14 cellular contexts compared by ENCODE assay signal in genomic region chr2:143955416-143956075, GRCh38.
A peak's percentile ranks its signal among the peaks of the same experiment; 100 is the strongest.
DNase-seq lines count a peak whose midpoint lies in the region; ATAC-seq and TF ChIP-seq lines count a peak whose summit lies in the region.
"Had no signal": no experiment of that assay in that cellular context is flagged by ENCODE, and none has a peak within 500 bp of the region (broad histone marks: within the 10 kb centered on the region; RNA-seq: fewer than 3 reads in every experiment).

No MANE protein-coding gene starts in this region.

- H3K27me3 ChIP-seq in PC-3 (ENCODE audit: low read length) (no peaks in the 10 kb centered on the region), prostate gland (replicated peaks; ENCODE audit: insufficient read depth) (no peaks in the 10 kb centered on the region), testis (no peaks in the 10 kb centered on the region)

- H3K79me2 ChIP-seq in PC-3 (ENCODE audit: low read length), result no peaks in the 10 kb centered on the region

- intact Hi-C loops in PC-3 (cut with micrococcal nuclease), result no loop called here
- intact Hi-C loops in prostate gland (cut with DNase I), result no loop called here
- intact Hi-C loops in testis (cut with DNase I; ENCODE audit: low total_unique reads), result no loop called here

- no peak overlapping the region for H2AFZ ChIP-seq in PC-3 (ENCODE audit: low read length)

- POLR2A ChIA-PET in PC-3 (lab: Charles Lee; ENCODE audit: unreplicated experiment), result no interaction called here

- no peaks in the 10 kb centered on the region for H3K9me3 ChIP-seq in PC-3 (ENCODE audit: low read length)
- no peaks in the 10 kb centered on the region for H3K9me3 ChIP-seq in prostate gland
- no peaks in the 10 kb centered on the region for H3K9me3 ChIP-seq in testis

- ATAC-seq in PC-3 (peak; percentile 61), omental fat pad (ENCODE audit: low FRiP score) (peak; percentile 48)
- ATAC-seq: activated T-helper 17 cell treated with anti-CD3 and anti-CD28 coated beads, Interleukin-2, amount 50 U/mL, for 72 hours had no signal

- no peak overlapping the region for H3K4me3 ChIP-seq in PC-3 (ENCODE audit: low read length)
- H3K4me3 ChIP-seq in epithelial cell of esophagus (ENCODE audit: low read length), result no peak overlapping the region
- no peak overlapping the region for H3K4me3 ChIP-seq in prostate gland
- H3K4me3 ChIP-seq in testis, result no peak overlapping the region

- H3K36me3 ChIP-seq in PC-3 (ENCODE audit: low read depth, low read length) (no peaks in the 10 kb centered on the region), prostate gland (no peaks in the 10 kb centered on the region), testis (ENCODE audit: low read depth, missing control alignments) (no peaks in the 10 kb centered on the region)

- TF ChIP-seq POLR2A in prostate gland (IDR thresholded peaks at IDR 0.05) (no peak), testis (IDR thresholded peaks at IDR 0.05) (no peak)

- CTCF ChIA-PET in PC-3 (lab: Charles Lee), result no interaction called here

- no peak overlapping the region for H3K9ac ChIP-seq in PC-3 (ENCODE audit: low read length)

- H3K9me2 ChIP-seq in PC-3 (replicated peaks; ENCODE audit: low read length), result no peaks in the 10 kb centered on the region

- TF ChIP-seq CTCF in PC-3 (conservative IDR thresholded peaks at IDR 0.05; ENCODE audit: low read depth, low read length) (no peak), epithelial cell of esophagus (IDR thresholded peaks at IDR 0.05; ENCODE audit: insufficient read depth, low read depth, low read length, missing control alignments) (no peak), omental fat pad (IDR thresholded peaks at IDR 0.05) (no peak), prostate gland (IDR thresholded peaks at IDR 0.05) (no peak), testis (IDR thresholded peaks at IDR 0.05) (no peak)

- no peaks in the 10 kb centered on the region for H4K20me1 ChIP-seq in PC-3 (ENCODE audit: low read length)

- DNase-seq in GM04503 (ENCODE audit: low read depth), result peak; percentile 52
- DNase-seq in PC-3, result peak; percentile 56
- peak; percentile 19 for DNase-seq in epithelial cell of esophagus (ENCODE audit: low read depth)
- no peak for DNase-seq in omental fat pad (ENCODE audit: low spot score)
- DNase-seq in prostate gland (ENCODE audit: low spot score), result no peak
- no peak for DNase-seq in NCI-H774 (lab: John Stamatoyannopoulos, UW)
- DNase-seq in testis, result no peak
- no peak for DNase-seq in activated CD4-positive, alpha-beta T cell treated with anti-CD3 and anti-CD28 coated beads for 4 hours
- DNase-seq: activated CD4-positive, alpha-beta T cell treated with anti-CD3 and anti-CD28 coated beads for 48 hours; COR-L47; H9; NCI-H748 treated with DMSO at 0.1 percent for 48 hours; nucleus accumbens had no signal

- H3K27ac ChIP-seq in PC-3 (ENCODE audit: low read length) (no peak overlapping the region), prostate gland (no peak overlapping the region), testis (no peak overlapping the region)

- no TSS peak for BruUV-seq in PC-3 (replicated peaks; lab: Mats Ljungman, UMichigan)

- 75% methylated on average over 2 of the region's 2 CpGs for WGBS in prostate gland
- WGBS in testis, 2 donors, result 73 to 86% methylated on average over 2 of the region's 2 CpGs

- H3K4me2 ChIP-seq in PC-3 (ENCODE audit: low read length), result no peak overlapping the region

- no peaks in the 10 kb centered on the region for H3F3A ChIP-seq in PC-3 (ENCODE audit: low read length, unreplicated experiment)

- H3K4me1 ChIP-seq in PC-3 (ENCODE audit: insufficient read depth, low read length) (peaks cover 33% of the 10 kb centered on the region), prostate gland (replicated peaks) (no peaks in the 10 kb centered on the region), testis (peaks cover 7% of the 10 kb centered on the region)

Comparison
In these comparisons a context has a peak if more than half of its experiments do, and no peak if none do; other contexts are left out.
1. DNase-seq: peak in GM04503 (single experiment), PC-3 (single experiment) and epithelial cell of esophagus (single experiment); none in omental fat pad (single experiment), prostate gland (single experiment), NCI-H774 (single experiment), testis (single experiment) and activated CD4-positive, alpha-beta T cell treated with anti-CD3 and anti-CD28 coated beads for 4 hours (0 of 2).